24 cellular contexts compared by ENCODE assay signal in genomic region chr13:59710416-59710815, GRCh38.
"Had no signal": no experiment of that assay in that cellular context is flagged by ENCODE, and none has a peak within 500 bp of the region (broad histone marks: within the 10 kb centered on the region; RNA-seq: fewer than 3 reads in every experiment).

No MANE protein-coding gene starts in this region.

- H3K27ac Mint-ChIP-seq: naive thymus-derived CD8-positive, alpha-beta T cell; nephron; stimulated activated memory B cell treated with anti-CD40 and anti-IgM and Interleukin-4, amounts not matched to agents 10 μg/mL and 1 μg/mL and 100 μg/mL, for 72 hours; stimulated activated naive CD8-positive, alpha-beta T cell treated with anti-CD3 and anti-CD28 coated beads, Interleukin-15, amount 100 ng/mL, for 72 hours; type B pancreatic cell had no signal

- H3K4me1 Mint-ChIP-seq: naive thymus-derived CD8-positive, alpha-beta T cell; nephron; neural crest cell; stimulated activated memory B cell treated with anti-CD40 and anti-IgM and Interleukin-4, amounts not matched to agents 10 μg/mL and 1 μg/mL and 100 μg/mL, for 72 hours; stimulated activated naive CD8-positive, alpha-beta T cell treated with anti-CD3 and anti-CD28 coated beads, Interleukin-15, amount 100 ng/mL, for 72 hours had no signal

- H3K9me3 ChIP-seq: left ventricle myocardium inferior, pancreas, psoas muscle, right atrium auricular region, right lobe of liver, tibial nerve, uterus had no signal

- H3K79me2 ChIP-seq: hepatocyte had no signal

- H3K4me3 ChIP-seq: hepatocyte, left ventricle myocardium inferior, lung, pancreas, psoas muscle, right atrium auricular region, right lobe of liver, smooth muscle cell, tibial nerve, uterus had no signal

- H3K4me2 ChIP-seq: hepatocyte, smooth muscle cell had no signal

- FAIRE-seq: pancreas had no signal

- H3K36me3 Mint-ChIP-seq: naive thymus-derived CD8-positive, alpha-beta T cell; stimulated activated memory B cell treated with anti-CD40 and anti-IgM and Interleukin-4, amounts not matched to agents 10 μg/mL and 1 μg/mL and 100 μg/mL, for 72 hours; type B pancreatic cell had no signal

- H3K4me1 ChIP-seq: left ventricle myocardium inferior, pancreas, psoas muscle, right atrium auricular region, right lobe of liver, tibial nerve, uterus had no signal

- DNase-seq: islet precursor cell; left ventricle myocardium inferior; naive thymus-derived CD8-positive, alpha-beta T cell; nucleus accumbens; pancreas; psoas muscle; right lobe of liver; stimulated activated CD4-positive, alpha-beta T cell treated with anti-CD3 and anti-CD28 coated beads, Interleukin-1b, Interleukin-23, amount 100 ng/mL, for 48 hours; stimulated activated CD4-positive, alpha-beta T cell treated with anti-CD3 and anti-CD28 coated beads, Interleukin-2, amount 100 ng/mL, for 48 hours; stimulated activated CD4-positive, alpha-beta T cell treated with anti-CD3 and anti-CD28 coated beads, Interleukin-4, amount 100 ng/mL, for 4 hours; stimulated activated CD8-positive, alpha-beta memory T cell treated with anti-CD3 and anti-CD28 coated beads, Interleukin-4, amount 100 ng/mL, for 48 hours; stimulated activated naive CD4-positive, alpha-beta T cell treated with Interleukin-2 at 50 U/mL for 16 hours; stimulated activated naive CD8-positive, alpha-beta T cell treated with anti-CD3 and anti-CD28 coated beads, Interleukin-15, amount 100 ng/mL, for 72 hours; substantia nigra; uterus had no signal

- H3K9me3 Mint-ChIP-seq: naive thymus-derived CD8-positive, alpha-beta T cell; neural crest cell; stimulated activated memory B cell treated with anti-CD40 and anti-IgM and Interleukin-4, amounts not matched to agents 10 μg/mL and 1 μg/mL and 100 μg/mL, for 72 hours; stimulated activated naive CD8-positive, alpha-beta T cell treated with anti-CD3 and anti-CD28 coated beads, Interleukin-15, amount 100 ng/mL, for 72 hours; type B pancreatic cell had no signal

- H2AFZ ChIP-seq: hepatocyte had no signal

- H3K27me3 Mint-ChIP-seq: stimulated activated naive CD8-positive, alpha-beta T cell treated with anti-CD3 and anti-CD28 coated beads, Interleukin-15, amount 100 ng/mL, for 72 hours; type B pancreatic cell had no signal

- H3K27me3 ChIP-seq: hepatocyte, pancreas, right atrium auricular region, right lobe of liver, tibial nerve, uterus had no signal

- H3K36me3 ChIP-seq: left ventricle myocardium inferior, pancreas, right atrium auricular region, right lobe of liver, tibial nerve, uterus had no signal

- H3K4me3 Mint-ChIP-seq: naive thymus-derived CD8-positive, alpha-beta T cell; nephron; neural crest cell; stimulated activated memory B cell treated with anti-CD40 and anti-IgM and Interleukin-4, amounts not matched to agents 10 μg/mL and 1 μg/mL and 100 μg/mL, for 72 hours; stimulated activated naive CD8-positive, alpha-beta T cell treated with anti-CD3 and anti-CD28 coated beads, Interleukin-15, amount 100 ng/mL, for 72 hours; type B pancreatic cell had no signal

- ATAC-seq: naive thymus-derived CD8-positive, alpha-beta T cell; pancreas; psoas muscle; right lobe of liver; stimulated activated memory B cell treated with anti-CD40 and anti-IgM and Interleukin-4, amounts not matched to agents 10 μg/mL and 1 μg/mL and 100 μg/mL, for 72 hours; stimulated activated naive CD8-positive, alpha-beta T cell treated with anti-CD3 and anti-CD28 coated beads, Interleukin-15, amount 100 ng/mL, for 72 hours had no signal

- H3K27ac ChIP-seq: hepatocyte, left ventricle myocardium inferior, pancreas, psoas muscle, right atrium auricular region, right lobe of liver, tibial nerve, uterus had no signal
